ENCODE assay signal across 13 cellular contexts in the genomic region with DNA sequence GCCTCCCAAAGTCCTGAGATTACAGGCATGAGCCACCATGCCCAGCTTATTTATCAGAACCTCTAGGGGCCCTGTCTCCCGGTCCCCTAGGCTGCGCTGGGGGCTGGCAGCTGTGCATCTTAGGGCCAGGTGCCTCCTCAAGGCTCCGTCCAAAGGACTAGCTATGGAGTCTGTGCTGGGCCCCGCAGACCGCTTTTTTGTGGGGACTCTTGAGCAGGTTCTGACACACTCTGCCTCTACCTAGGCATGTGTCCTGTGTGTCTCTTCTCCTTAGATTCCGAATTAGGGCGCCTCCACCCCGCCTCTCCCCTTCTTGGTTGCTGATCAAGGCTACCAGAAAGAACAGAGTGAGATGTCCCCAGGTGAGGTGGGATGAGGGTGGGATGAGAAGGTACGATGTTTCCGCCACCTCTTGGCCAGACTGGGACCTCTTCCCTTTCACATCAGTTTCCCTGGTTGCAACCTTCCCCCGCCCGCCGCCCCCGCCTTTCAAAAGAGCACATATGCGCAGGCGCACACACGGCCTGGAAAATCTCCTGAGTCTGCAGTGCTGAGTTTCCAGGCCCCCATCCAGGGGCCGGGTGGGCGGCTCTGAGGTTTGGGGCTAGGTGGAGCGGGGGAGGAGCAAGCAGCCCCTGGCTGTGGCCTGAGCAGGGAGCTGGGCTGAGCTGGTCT. TPM values are rescaled to one million over a fixed set of nuclear protein-coding genes. Genes with fewer than 3 reads are reported as not detected.
DNase-seq lines count a peak whose midpoint lies in the region; ATAC-seq and TF ChIP-seq lines count a peak whose summit lies in the region.
"Had no signal": no experiment of that assay in that cellular context is flagged by ENCODE, and none has a peak within 500 bp of the region (broad histone marks: within the 10 kb centered on the region; RNA-seq: fewer than 3 reads in every experiment).

No MANE protein-coding gene starts in this region.

- intact Hi-C loops in uterus (cut with DNase I; ENCODE audit: low total_unique reads), result no loop called here

- H3K9me3 Mint-ChIP-seq in activated CD8-positive, alpha-beta memory T cell treated with anti-CD3 and anti-CD28 coated beads, Interleukin-2, amount 10 ng/mL, durations not matched to agents 7 days and 5 days (ENCODE audit: low read depth), result no peaks in the 10 kb centered on the region
- H3K9me3 Mint-ChIP-seq: endodermal cell had no signal

- no peaks in the 10 kb centered on the region for H3K27me3 ChIP-seq in uterus

- TF ChIP-seq POLR2A in NB4 (IDR thresholded peaks at IDR 0.05; ENCODE audit: extremely low read depth, insufficient read length) (no peak), uterus (IDR thresholded peaks at IDR 0.05) (no peak)

- H3K27ac ChIP-seq in uterus, result no peak overlapping the region

- TF ChIP-seq CTCF in NB4 (IDR thresholded peaks at IDR 0.05; ENCODE audit: low read depth, low read length), result no peak
- no peak for TF ChIP-seq CTCF in uterus (IDR thresholded peaks at IDR 0.05)

- ATAC-seq in activated CD8-positive, alpha-beta memory T cell treated with anti-CD3 and anti-CD28 coated beads, Interleukin-2, amount 10 ng/mL, durations not matched to agents 7 days and 5 days, result no peak

- H3K4me3 ChIP-seq in NB4 (ENCODE audit: low read depth, low read length) (no peak overlapping the region), uterus (no peak overlapping the region)

- peak overlapping the region; percentile 79 for H3K27ac Mint-ChIP-seq in activated CD8-positive, alpha-beta memory T cell treated with anti-CD3 and anti-CD28 coated beads, Interleukin-2, amount 10 ng/mL, durations not matched to agents 7 days and 5 days
- H3K27ac Mint-ChIP-seq: endodermal cell had no signal

- peaks cover 59% of the 10 kb centered on the region for H3K4me1 Mint-ChIP-seq in activated CD8-positive, alpha-beta memory T cell treated with anti-CD3 and anti-CD28 coated beads, Interleukin-2, amount 10 ng/mL, durations not matched to agents 7 days and 5 days

- no peaks in the 10 kb centered on the region for H3K4me1 ChIP-seq in uterus

- no peaks in the 10 kb centered on the region for H3K27me3 Mint-ChIP-seq in activated CD8-positive, alpha-beta memory T cell treated with anti-CD3 and anti-CD28 coated beads, Interleukin-2, amount 10 ng/mL, durations not matched to agents 7 days and 5 days

- CTCF ChIA-PET in activated CD8-positive, alpha-beta memory T cell treated with anti-CD3 and anti-CD28 coated beads, Interleukin-2, amount 10 ng/mL, durations not matched to agents 7 days and 5 days (lab: Charles Lee), result interaction anchor here (1.3 to 6.2 kb wide), 3 partner anchors 10 to 269 kb away, joined by 3 to 32 read pairs (median 22); no protein-coding TSS in a partner anchor

- H3K9me3 ChIP-seq in uterus, result no peaks in the 10 kb centered on the region

- peak; percentile 51 for DNase-seq in NB4 (ENCODE audit: low read depth)
- DNase-seq in activated CD8-positive, alpha-beta memory T cell treated with anti-CD3 and anti-CD28 coated beads, Interleukin-2, amount 10 ng/mL, durations not matched to agents 7 days and 5 days, result peak; percentile 55
- peak; percentile 39 for DNase-seq in iPS-NIHi11 (ENCODE audit: low spot score)
- DNase-seq in stimulated activated CD8-positive, alpha-beta memory T cell treated with anti-CD3 and anti-CD28 coated beads, Interleukin-7, amount 100 ng/mL, for 4 hours (ENCODE audit: low read depth in 2 of 2), result peak; percentile 50 to 57
- DNase-seq in uterus, result no peak
- DNase-seq in SHP77 (lab: John Stamatoyannopoulos, UW), result no peak
- DNase-seq in NOMO-1 treated with DMSO at 0.1 percent for 48 hours (lab: John Stamatoyannopoulos, UW; ENCODE audit: unreplicated experiment), result no peak
- DNase-seq in occipital lobe (lab: John Stamatoyannopoulos, UW), result no peak
- DNase-seq: endodermal cell, hypothalamus, NCI-H82 had no signal

- no peaks in the 10 kb centered on the region for H3K36me3 Mint-ChIP-seq in activated CD8-positive, alpha-beta memory T cell treated with anti-CD3 and anti-CD28 coated beads, Interleukin-2, amount 10 ng/mL, durations not matched to agents 7 days and 5 days

- H3K4me3 Mint-ChIP-seq in activated CD8-positive, alpha-beta memory T cell treated with anti-CD3 and anti-CD28 coated beads, Interleukin-2, amount 10 ng/mL, durations not matched to agents 7 days and 5 days, result peak overlapping the region; percentile 56
- H3K4me3 Mint-ChIP-seq: endodermal cell had no signal

- no peaks in the 10 kb centered on the region for H3K36me3 ChIP-seq in uterus

RNA-seq across cellular contexts. Expression of a gene that starts 5.0 kb away (rescaled TPM):
- 100 to 1,000 TPM; 228 to 410 TPM for total RNA-seq in activated CD8-positive, alpha-beta memory T cell treated with anti-CD3 and anti-CD28 coated beads, Interleukin-2, amount 10 ng/mL, durations not matched to agents 7 days and 5 days
- 1 to 10 TPM in 2 of 4 donors, under 1 TPM in 1, not detected in 1; 0.79 to 8.5 (median 1.8) TPM for total RNA-seq in uterus
- 0.16 TPM for total RNA-seq in occipital lobe
- total RNA-seq: endodermal cell, LHCN-M2 had no signal

RNA-seq across cellular contexts. Expression of a gene that starts 20.9 kb away (rescaled TPM):
- 10 to 100 TPM; 50.0 to 68.9 TPM for total RNA-seq in activated CD8-positive, alpha-beta memory T cell treated with anti-CD3 and anti-CD28 coated beads, Interleukin-2, amount 10 ng/mL, durations not matched to agents 7 days and 5 days
- total RNA-seq in uterus (10 to 100 TPM in 3 of 4 donors, 1 to 10 TPM in 1; 4.6 to 86.2 (median 18.7) TPM), occipital lobe (77.0 TPM)

RNA-seq across cellular contexts. Expression of a gene that starts 28.2 kb away (rescaled TPM):
- under 1 TPM in 1 of 2 experiments, not detected in 1; 0.26 TPM for total RNA-seq in activated CD8-positive, alpha-beta memory T cell treated with anti-CD3 and anti-CD28 coated beads, Interleukin-2, amount 10 ng/mL, durations not matched to agents 7 days and 5 days
- total RNA-seq in uterus (1 to 10 TPM in 3 of 4 donors, not detected in 1; 3.5 to 7.2 (median 4.0) TPM), occipital lobe (0.62 TPM)
- total RNA-seq: LHCN-M2 had no signal

RNA-seq across cellular contexts. Expression of a gene that starts 42.7 kb away (rescaled TPM):
- total RNA-seq in activated CD8-positive, alpha-beta memory T cell treated with anti-CD3 and anti-CD28 coated beads, Interleukin-2, amount 10 ng/mL, durations not matched to agents 7 days and 5 days, result not detected
- under 1 TPM in 2 of 4 donors, not detected in 2; 0.09 to 0.21 TPM for total RNA-seq in uterus
- total RNA-seq in occipital lobe, result 1.1 TPM
- total RNA-seq: T-helper 2 cell treated with Interferon-gamma antibody and Interleukin-4, amounts not matched to agents 100 ng/mL and 5 ng/mL, for 36 hours had no signal

Comparison
In these comparisons a context has a peak if more than half of its experiments do, and no peak if none do; other contexts are left out.
1. DNase-seq: peak in NB4 (single experiment), activated CD8-positive, alpha-beta memory T cell treated with anti-CD3 and anti-CD28 coated beads, Interleukin-2, amount 10 ng/mL, durations not matched to agents 7 days and 5 days (single experiment), iPS-NIHi11 (single experiment) and stimulated activated CD8-positive, alpha-beta memory T cell treated with anti-CD3 and anti-CD28 coated beads, Interleukin-7, amount 100 ng/mL, for 4 hours (2 of 2); none in uterus (0 of 2), SHP77 (0 of 2), NOMO-1 treated with DMSO at 0.1 percent for 48 hours (single experiment) and occipital lobe (single experiment).
2. RNA of a gene that starts 5.0 kb away (total RNA-seq): 228 to 410 TPM in activated CD8-positive, alpha-beta memory T cell treated with anti-CD3 and anti-CD28 coated beads, Interleukin-2, amount 10 ng/mL, durations not matched to agents 7 days and 5 days; 0.79 to 8.5 TPM in uterus and 0.16 TPM in occipital lobe (single experiment); every median in the first group is over 10 times any median in the second.